Comparison of ENCODE assay signal across 24 cellular contexts in the genomic region with DNA sequence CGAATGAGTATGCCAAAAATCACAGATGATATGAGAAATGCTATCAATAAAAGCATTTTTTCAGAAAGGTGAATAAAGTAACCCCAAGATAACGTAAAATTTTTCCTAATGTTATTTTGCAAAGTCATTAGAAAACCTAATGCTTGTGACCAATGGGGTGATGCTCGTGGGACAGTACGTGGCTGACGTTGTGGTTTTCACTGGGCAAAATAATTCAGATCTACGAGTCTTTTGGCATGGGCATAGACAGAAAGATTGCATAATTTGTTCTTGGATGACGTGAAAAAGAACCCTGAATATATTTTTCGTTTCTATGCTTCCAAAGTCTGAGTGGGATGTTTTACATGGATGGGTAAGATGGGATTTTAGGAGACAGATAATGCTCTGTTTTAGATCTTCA.
"Had no signal": no experiment of that assay in that cellular context is flagged by ENCODE, and none has a peak within 500 bp of the region (broad histone marks: within the 10 kb centered on the region; RNA-seq: fewer than 3 reads in every experiment).

No MANE protein-coding gene starts in this region.

- H3K27me3 Mint-ChIP-seq: activated CD8-positive, alpha-beta memory T cell treated with anti-CD3 and anti-CD28 coated beads, Interleukin-2, amount 10 ng/mL, durations not matched to agents 7 days and 5 days; central memory CD8-positive, alpha-beta T cell; effector memory CD8-positive, alpha-beta T cell; stimulated activated naive B cell treated with anti-CD40 and anti-IgM and Interleukin-4, amounts not matched to agents 10 μg/mL and 1 μg/mL and 100 μg/mL, for 72 hours had no signal

- H3K4me1 ChIP-seq: colonic mucosa had no signal

- H3K36me3 ChIP-seq: colonic mucosa, left lung, neutrophil, thoracic aorta, upper lobe of right lung, WERI-Rb-1 had no signal

- H3K9me3 Mint-ChIP-seq: activated CD4-positive, alpha-beta T cell treated with anti-CD3 and anti-CD28 coated beads, Interleukin-2, amount 10 ng/mL, durations not matched to agents 7 days and 5 days; activated CD8-positive, alpha-beta T cell treated with anti-CD3 and anti-CD28 coated beads for 36 hours; activated naive CD4-positive, alpha-beta T cell treated with anti-CD3 and anti-CD28 coated beads, Interleukin-2, amount 50 U/mL, for 24 hours; activated T-helper 1 cell treated with anti-CD3 and anti-CD28 coated beads, Interleukin-12 subunit alpha, Interleukin-12 subunit beta, Interleukin-2, Interleukin-4 antibody, amounts not matched to agents 30 ng/mL and 10 ng/mL and 1 ng/mL, durations not matched to agents 14 hours and 24 hours and 36 hours; central memory CD8-positive, alpha-beta T cell; effector memory CD8-positive, alpha-beta T cell; natural killer cell treated with Interleukin-12 subunit alpha and Interleukin-12 subunit beta and Interleukin-15 and Interleukin-18, amount 100 ng/mL, for 72 hours; stimulated activated naive B cell treated with anti-CD40 and anti-IgM and Interleukin-4, amounts not matched to agents 10 μg/mL and 1 μg/mL and 100 μg/mL, for 72 hours had no signal

- H3K4me1 Mint-ChIP-seq: activated CD4-positive, alpha-beta T cell treated with anti-CD3 and anti-CD28 coated beads, Interleukin-2, amount 10 ng/mL, durations not matched to agents 7 days and 5 days; activated CD8-positive, alpha-beta memory T cell treated with anti-CD3 and anti-CD28 coated beads, Interleukin-2, amount 10 ng/mL, durations not matched to agents 7 days and 5 days; activated naive CD4-positive, alpha-beta T cell treated with anti-CD3 and anti-CD28 coated beads, Interleukin-2, amount 50 U/mL, for 24 hours; central memory CD8-positive, alpha-beta T cell; stimulated activated naive B cell treated with anti-CD40 and anti-IgM and Interleukin-4, amounts not matched to agents 10 μg/mL and 1 μg/mL and 100 μg/mL, for 72 hours had no signal

- H3K27ac ChIP-seq: colonic mucosa, left lung, neutrophil, parathyroid adenoma, thoracic aorta, upper lobe of right lung, WERI-Rb-1 had no signal

- H3K9me3 ChIP-seq: colonic mucosa, left lung, neutrophil, thoracic aorta, upper lobe of right lung had no signal

- ATAC-seq: activated CD8-positive, alpha-beta memory T cell treated with anti-CD3 and anti-CD28 coated beads, Interleukin-2, amount 10 ng/mL, durations not matched to agents 7 days and 5 days; activated CD8-positive, alpha-beta T cell treated with anti-CD3 and anti-CD28 coated beads for 36 hours; effector memory CD8-positive, alpha-beta T cell; natural killer cell treated with Interleukin-12 subunit alpha and Interleukin-12 subunit beta and Interleukin-15 and Interleukin-18, amount 100 ng/mL, for 72 hours; stimulated activated naive B cell treated with anti-CD40 and anti-IgM and Interleukin-4, amounts not matched to agents 10 μg/mL and 1 μg/mL and 100 μg/mL, for 72 hours had no signal

- H3K4me3 ChIP-seq: colonic mucosa, dorsolateral prefrontal cortex, left lung, thoracic aorta, upper lobe of right lung had no signal

- H3K36me3 Mint-ChIP-seq: activated CD8-positive, alpha-beta memory T cell treated with anti-CD3 and anti-CD28 coated beads, Interleukin-2, amount 10 ng/mL, durations not matched to agents 7 days and 5 days; activated naive CD4-positive, alpha-beta T cell treated with anti-CD3 and anti-CD28 coated beads, Interleukin-2, amount 50 U/mL, for 24 hours; immature natural killer cell; natural killer cell treated with Interleukin-12 subunit alpha and Interleukin-12 subunit beta and Interleukin-15 and Interleukin-18, amount 100 ng/mL, for 72 hours; stimulated activated naive B cell treated with anti-CD40 and anti-IgM and Interleukin-4, amounts not matched to agents 10 μg/mL and 1 μg/mL and 100 μg/mL, for 72 hours had no signal

- H3K27me3 ChIP-seq: colonic mucosa, dorsolateral prefrontal cortex, left lung, upper lobe of right lung had no signal

- H3K27ac Mint-ChIP-seq: activated CD4-positive, alpha-beta T cell treated with anti-CD3 and anti-CD28 coated beads, Interleukin-2, amount 10 ng/mL, durations not matched to agents 7 days and 5 days; activated CD8-positive, alpha-beta memory T cell treated with anti-CD3 and anti-CD28 coated beads, Interleukin-2, amount 10 ng/mL, durations not matched to agents 7 days and 5 days; activated CD8-positive, alpha-beta T cell treated with anti-CD3 and anti-CD28 coated beads for 36 hours; activated naive CD4-positive, alpha-beta T cell treated with anti-CD3 and anti-CD28 coated beads, Interleukin-2, amount 50 U/mL, for 24 hours; activated T-helper 1 cell treated with anti-CD3 and anti-CD28 coated beads, Interleukin-12 subunit alpha, Interleukin-12 subunit beta, Interleukin-2, Interleukin-4 antibody, amounts not matched to agents 30 ng/mL and 10 ng/mL and 1 ng/mL, durations not matched to agents 14 hours and 24 hours and 36 hours; effector memory CD8-positive, alpha-beta T cell; immature natural killer cell; natural killer cell treated with Interleukin-12 subunit alpha and Interleukin-12 subunit beta and Interleukin-15 and Interleukin-18, amount 100 ng/mL, for 72 hours; stimulated activated naive B cell treated with anti-CD40 and anti-IgM and Interleukin-4, amounts not matched to agents 10 μg/mL and 1 μg/mL and 100 μg/mL, for 72 hours had no signal

- DNase-seq: activated CD4-positive, alpha-beta T cell treated with anti-CD3 and anti-CD28 coated beads, Interleukin-2, amount 10 ng/mL, durations not matched to agents 7 days and 5 days; activated CD4-positive, CD25-positive, alpha-beta regulatory T cell treated with anti-CD3 and anti-CD28 coated beads, Interleukin-2, amount 50 U/mL, for 72 hours; activated CD8-positive, alpha-beta memory T cell treated with anti-CD3 and anti-CD28 coated beads, Interleukin-2, amount 10 ng/mL, durations not matched to agents 7 days and 5 days; activated CD8-positive, alpha-beta T cell treated with anti-CD3 and anti-CD28 coated beads for 36 hours; activated gamma-delta T cell treated with Interleukin-2 at 50 U/mL for 16 hours; aorta; colonic mucosa; dorsolateral prefrontal cortex; effector memory CD8-positive, alpha-beta T cell; immature natural killer cell; left lung; stimulated activated CD4-positive, alpha-beta T cell treated with anti-CD3 and anti-CD28 coated beads, Interleukin-2, amount 100 ng/mL, for 48 hours; stimulated activated CD8-positive, alpha-beta memory T cell treated with anti-CD3 and anti-CD28 coated beads, Interleukin-4, amount 100 ng/mL, for 48 hours; stimulated activated naive B cell treated with anti-CD40 and anti-IgM and Interleukin-4, amounts not matched to agents 10 μg/mL and 1 μg/mL and 100 μg/mL, for 72 hours; T-helper 1 cell; upper lobe of right lung; WERI-Rb-1 had no signal

- H2AFZ ChIP-seq: parathyroid adenoma had no signal

- H3K4me3 Mint-ChIP-seq: activated CD4-positive, alpha-beta T cell treated with anti-CD3 and anti-CD28 coated beads, Interleukin-2, amount 10 ng/mL, durations not matched to agents 7 days and 5 days; activated CD8-positive, alpha-beta memory T cell treated with anti-CD3 and anti-CD28 coated beads, Interleukin-2, amount 10 ng/mL, durations not matched to agents 7 days and 5 days; activated CD8-positive, alpha-beta T cell treated with anti-CD3 and anti-CD28 coated beads for 36 hours; activated naive CD4-positive, alpha-beta T cell treated with anti-CD3 and anti-CD28 coated beads, Interleukin-2, amount 50 U/mL, for 24 hours; activated T-helper 1 cell treated with anti-CD3 and anti-CD28 coated beads, Interleukin-12 subunit alpha, Interleukin-12 subunit beta, Interleukin-2, Interleukin-4 antibody, amounts not matched to agents 30 ng/mL and 10 ng/mL and 1 ng/mL, durations not matched to agents 14 hours and 24 hours and 36 hours; central memory CD8-positive, alpha-beta T cell; effector memory CD8-positive, alpha-beta T cell; immature natural killer cell; natural killer cell treated with Interleukin-12 subunit alpha and Interleukin-12 subunit beta and Interleukin-15 and Interleukin-18, amount 100 ng/mL, for 72 hours; stimulated activated naive B cell treated with anti-CD40 and anti-IgM and Interleukin-4, amounts not matched to agents 10 μg/mL and 1 μg/mL and 100 μg/mL, for 72 hours had no signal
